In genomic region chr19:19192910-19193423, GRCh38 we compare ENCODE assay signal across 8 cellular contexts. TPM values are rescaled to one million over a fixed set of nuclear protein-coding genes. Genes with fewer than 3 reads are reported as not detected.
A peak's percentile ranks its signal among the peaks of the same experiment; 100 is the strongest.
DNase-seq lines count a peak whose midpoint lies in the region; ATAC-seq and TF ChIP-seq lines count a peak whose summit lies in the region.

No MANE protein-coding gene starts in this region.

- no peak for TF ChIP-seq EP300 in suprapubic skin (IDR thresholded peaks at IDR 0.05)

- H3K4me3 ChIP-seq in heart left ventricle: peak overlapping the region; percentile 63 to 100 (median 93)
- H3K4me3 ChIP-seq in iPS-18c (ENCODE audit: insufficient read depth, low read depth, low read length): peak overlapping the region; percentile 91
- H3K4me3 ChIP-seq in suprapubic skin: peak overlapping the region; percentile 87

- TF ChIP-seq CTCF in heart left ventricle (IDR thresholded peaks at IDR 0.05): no peak
- no peak for TF ChIP-seq CTCF in suprapubic skin (IDR thresholded peaks at IDR 0.05)
- no peak for TF ChIP-seq CTCF in GM20000 (IDR thresholded peaks at IDR 0.05; ENCODE audit: extremely low read depth, missing control alignments)

- peaks cover 0 to 30% (median 23%) of the 10 kb centered on the region in 9 donors for H3K36me3 ChIP-seq in heart left ventricle
- peaks cover 16% of the 10 kb centered on the region for H3K36me3 ChIP-seq in suprapubic skin

- H3K9me3 ChIP-seq in heart left ventricle: no peaks in the 10 kb centered on the region
- no peaks in the 10 kb centered on the region for H3K9me3 ChIP-seq in iPS-18c (ENCODE audit: control insufficient read depth, insufficient read depth, low read length)
- H3K9me3 ChIP-seq in suprapubic skin: no peaks in the 10 kb centered on the region

- no peaks in the 10 kb centered on the region for H3K27me3 ChIP-seq in heart left ventricle
- H3K27me3 ChIP-seq in suprapubic skin: no peaks in the 10 kb centered on the region

- peak overlapping the region; percentile 96 for H3K4me3 Mint-ChIP-seq in activated T-helper 1 cell treated with anti-CD3 and anti-CD28 coated beads, Interleukin-12 subunit alpha, Interleukin-12 subunit beta, Interleukin-2, Interleukin-4 antibody, amounts not matched to agents 30 ng/mL and 10 ng/mL and 1 ng/mL, durations not matched to agents 14 hours and 24 hours and 36 hours

- ATAC-seq in heart left ventricle (no peak), HG03045 (IDR thresholded peaks at IDR 0.05; ENCODE audit: unreplicated experiment) (no peak)

- H3K27ac Mint-ChIP-seq in activated T-helper 1 cell treated with anti-CD3 and anti-CD28 coated beads, Interleukin-12 subunit alpha, Interleukin-12 subunit beta, Interleukin-2, Interleukin-4 antibody, amounts not matched to agents 30 ng/mL and 10 ng/mL and 1 ng/mL, durations not matched to agents 14 hours and 24 hours and 36 hours: peak overlapping the region; percentile 99

- DNase-seq in heart left ventricle (no peak), cardiac septum (ENCODE audit: low spot score) (no peak), suprapubic skin (ENCODE audit: low spot score in 2 of 2) (no peak), GM20000 (ENCODE audit: low spot score) (no peak), NCI-H2171 treated with DMSO at 0.1 percent for 48 hours (lab: John Stamatoyannopoulos, UW) (no peak)
- DNase-seq in activated T-helper 1 cell treated with anti-CD3 and anti-CD28 coated beads, Interleukin-12 subunit alpha, Interleukin-12 subunit beta, Interleukin-2, Interleukin-4 antibody, amounts not matched to agents 30 ng/mL and 10 ng/mL and 1 ng/mL, durations not matched to agents 14 hours and 24 hours and 36 hours (ENCODE audit: low spot score): no peak

- WGBS in heart left ventricle, 4 donors: 0 to 3% (median 2%) methylated on average over 12 to 22 of the region's 22 CpGs
- WGBS in suprapubic skin: under 1% methylated on average over 13 of the region's 22 CpGs

- H3K4me1 ChIP-seq in heart left ventricle (peaks cover 4 to 57% (median 36%) of the 10 kb centered on the region in 12 donors), suprapubic skin (peaks cover 52% of the 10 kb centered on the region)

- intact Hi-C loops in heart left ventricle (cut with DNase I): loop anchor here in 4 of 10 donors (1.0 to 10.0 kb wide), 4 partner anchors 127 to 302 kb away; partner anchors contain the start of genes MAU2 (in 4 of the 4) and SUGP1 (in 4 of the 4)
- intact Hi-C loops in cardiac septum (cut with DNase I): loop anchor here (1.0 to 10.0 kb wide), 5 partner anchors 10 to 312 kb away; partner anchors contain the start of genes GATAD2A, MAU2, NR2C2AP and SLC25A42
- intact Hi-C loops in activated T-helper 1 cell treated with anti-CD3 and anti-CD28 coated beads, Interleukin-12 subunit alpha, Interleukin-12 subunit beta, Interleukin-2, Interleukin-4 antibody, amounts not matched to agents 30 ng/mL and 10 ng/mL and 1 ng/mL, durations not matched to agents 14 hours and 24 hours and 36 hours (cut with micrococcal nuclease): loop anchor here (1.0 to 5.0 kb wide), 14 partner anchors 10 to 671 kb away; partner anchors contain the start of genes ARMC6, COPE, DDX49 and ELL

- peak overlapping the region in 11 of 12 donors; percentile 50 to 100 (median 100) for H3K27ac ChIP-seq in heart left ventricle
- H3K27ac ChIP-seq in suprapubic skin: peak overlapping the region; percentile 99

- no peaks in the 10 kb centered on the region for H3K9me3 Mint-ChIP-seq in activated T-helper 1 cell treated with anti-CD3 and anti-CD28 coated beads, Interleukin-12 subunit alpha, Interleukin-12 subunit beta, Interleukin-2, Interleukin-4 antibody, amounts not matched to agents 30 ng/mL and 10 ng/mL and 1 ng/mL, durations not matched to agents 14 hours and 24 hours and 36 hours

- peaks cover 8% of the 10 kb centered on the region for H3K36me3 Mint-ChIP-seq in activated T-helper 1 cell treated with anti-CD3 and anti-CD28 coated beads, Interleukin-12 subunit alpha, Interleukin-12 subunit beta, Interleukin-2, Interleukin-4 antibody, amounts not matched to agents 30 ng/mL and 10 ng/mL and 1 ng/mL, durations not matched to agents 14 hours and 24 hours and 36 hours (ENCODE audit: low read depth)

- TF ChIP-seq POLR2A in heart left ventricle (IDR thresholded peaks at IDR 0.05) (no peak), suprapubic skin (IDR thresholded peaks at IDR 0.05) (no peak)

- peaks cover 20% of the 10 kb centered on the region for H3K4me1 Mint-ChIP-seq in activated T-helper 1 cell treated with anti-CD3 and anti-CD28 coated beads, Interleukin-12 subunit alpha, Interleukin-12 subunit beta, Interleukin-2, Interleukin-4 antibody, amounts not matched to agents 30 ng/mL and 10 ng/mL and 1 ng/mL, durations not matched to agents 14 hours and 24 hours and 36 hours (ENCODE audit: low read depth)

- H3K27me3 Mint-ChIP-seq in activated T-helper 1 cell treated with anti-CD3 and anti-CD28 coated beads, Interleukin-12 subunit alpha, Interleukin-12 subunit beta, Interleukin-2, Interleukin-4 antibody, amounts not matched to agents 30 ng/mL and 10 ng/mL and 1 ng/mL, durations not matched to agents 14 hours and 24 hours and 36 hours (ENCODE audit: insufficient read depth): no peaks in the 10 kb centered on the region

RNA-seq across cellular contexts. Expression of gene RFXANK, which starts 0.9 kb away (rescaled TPM):
- total RNA-seq in heart left ventricle (10 to 100 TPM; 26.5 to 45.7 (median 39.5) TPM), cardiac septum (29.6 TPM), suprapubic skin (10 to 100 TPM; 37.9 to 47.6 (median 45.7) TPM)
- 10 to 100 TPM; 55.2 to 71.9 TPM for polyA plus RNA-seq in heart left ventricle
- total RNA-seq in activated T-helper 1 cell treated with anti-CD3 and anti-CD28 coated beads, Interleukin-12 subunit alpha, Interleukin-12 subunit beta, Interleukin-2, Interleukin-4 antibody, amounts not matched to agents 30 ng/mL and 10 ng/mL and 1 ng/mL, durations not matched to agents 14 hours and 24 hours and 36 hours: 101 and 103 TPM in 2 replicates

RNA-seq across cellular contexts. Expression of gene BORCS8, which starts 1.0 kb away (rescaled TPM):
- total RNA-seq in heart left ventricle (10 to 100 TPM; 14.4 to 28.9 (median 22.7) TPM), cardiac septum (27.1 TPM), suprapubic skin (10 to 100 TPM in 3 of 4 donors, 1 to 10 TPM in 1; 6.9 to 33.9 (median 17.9) TPM)
- 10 to 100 TPM; 19.6 to 23.4 TPM for polyA plus RNA-seq in heart left ventricle
- 37.8 and 38.6 TPM in 2 replicates for total RNA-seq in activated T-helper 1 cell treated with anti-CD3 and anti-CD28 coated beads, Interleukin-12 subunit alpha, Interleukin-12 subunit beta, Interleukin-2, Interleukin-4 antibody, amounts not matched to agents 30 ng/mL and 10 ng/mL and 1 ng/mL, durations not matched to agents 14 hours and 24 hours and 36 hours

RNA-seq across cellular contexts. Expression of gene NR2C2AP, which starts 10.2 kb away (rescaled TPM):
- 10 to 100 TPM in 2 of 9 donors, 1 to 10 TPM in 7; 2.6 to 13.1 (median 5.7) TPM for total RNA-seq in heart left ventricle
- 10 to 100 TPM in 1 of 2 donors, 1 to 10 TPM in 1; 6.7 to 26.2 TPM for polyA plus RNA-seq in heart left ventricle
- total RNA-seq in cardiac septum: 6.1 TPM
- 50.9 and 52.0 TPM in 2 replicates for total RNA-seq in activated T-helper 1 cell treated with anti-CD3 and anti-CD28 coated beads, Interleukin-12 subunit alpha, Interleukin-12 subunit beta, Interleukin-2, Interleukin-4 antibody, amounts not matched to agents 30 ng/mL and 10 ng/mL and 1 ng/mL, durations not matched to agents 14 hours and 24 hours and 36 hours
- total RNA-seq in suprapubic skin: 10 to 100 TPM; 16.6 to 30.9 (median 24.9) TPM

RNA-seq across cellular contexts. Expression of gene NCAN, which starts 18.8 kb away (rescaled TPM):
- total RNA-seq in heart left ventricle: not detected
- polyA plus RNA-seq in heart left ventricle: not detected
- total RNA-seq in cardiac septum: not detected
- total RNA-seq in activated T-helper 1 cell treated with anti-CD3 and anti-CD28 coated beads, Interleukin-12 subunit alpha, Interleukin-12 subunit beta, Interleukin-2, Interleukin-4 antibody, amounts not matched to agents 30 ng/mL and 10 ng/mL and 1 ng/mL, durations not matched to agents 14 hours and 24 hours and 36 hours: 0.20 TPM in 1 of 2 replicates, not detected in the other
- not detected for total RNA-seq in suprapubic skin

RNA-seq across cellular contexts. Expression of gene MEF2B, which starts 22.9 kb away (rescaled TPM):
- total RNA-seq in heart left ventricle (under 1 TPM in 8 of 9 donors, not detected in 1; 0.23 to 0.92 (median 0.49) TPM), cardiac septum (0.67 TPM), suprapubic skin (1 to 10 TPM in 1 of 4 donors, under 1 TPM in 2, not detected in 1; 0.68 to 1.8 (median 0.73) TPM)
- under 1 TPM; 0.23 to 0.33 TPM for polyA plus RNA-seq in heart left ventricle
- total RNA-seq in activated T-helper 1 cell treated with anti-CD3 and anti-CD28 coated beads, Interleukin-12 subunit alpha, Interleukin-12 subunit beta, Interleukin-2, Interleukin-4 antibody, amounts not matched to agents 30 ng/mL and 10 ng/mL and 1 ng/mL, durations not matched to agents 14 hours and 24 hours and 36 hours: 1.7 and 2.2 TPM in 2 replicates
